ENCODE assay signal across 11 cellular contexts in genomic region chr14:77642407-77642806, GRCh38. TPM values are rescaled to one million over a fixed set of nuclear protein-coding genes. Genes with fewer than 3 reads are reported as not detected.
DNase-seq lines count a peak whose midpoint lies in the region; ATAC-seq and TF ChIP-seq lines count a peak whose summit lies in the region.
"Had no signal": no experiment of that assay in that cellular context is flagged by ENCODE, and none has a peak within 500 bp of the region (broad histone marks: within the 10 kb centered on the region; RNA-seq: fewer than 3 reads in every experiment).

No MANE protein-coding gene starts in this region.

- CTCF ChIA-PET in CD8-positive, alpha-beta T cell (lab: Charles Lee): no interaction called here
- CTCF ChIA-PET in RWPE1 (lab: Yijun Ruan, JAX): no interaction called here

- peak overlapping the region; percentile 65 for H3K4me3 ChIP-seq in CD8-positive, alpha-beta T cell (ENCODE audit: low read depth, low read length)
- H3K4me3 ChIP-seq in esophagus muscularis mucosa: peak overlapping the region; percentile 49 to 60 (median 54)
- H3K4me3 ChIP-seq: K562 had no signal

- H3K9me3 ChIP-seq in CD8-positive, alpha-beta T cell (ENCODE audit: low read length): no peaks in the 10 kb centered on the region
- H3K9me3 ChIP-seq in esophagus muscularis mucosa: no peaks in the 10 kb centered on the region

- DNase-seq in CD8-positive, alpha-beta T cell: no peak
- DNase-seq in RWPE1 (ENCODE audit: low spot score): no peak
- no peak for DNase-seq in esophagus muscularis mucosa (ENCODE audit: extremely low spot score)
- DNase-seq in retina: peak; percentile 13
- no peak for DNase-seq in nucleus accumbens (lab: John Stamatoyannopoulos, UW)
- DNase-seq in activated CD8-positive, alpha-beta memory T cell treated with anti-CD3 and anti-CD28 coated beads, Interleukin-2, amount 50 U/mL, for 4 hours: no peak
- DNase-seq in NCI-H524 treated with DMSO at 0.1 percent for 48 hours (lab: John Stamatoyannopoulos, UW): no peak
- DNase-seq: DND-41, NCI-H510A treated with DMSO at 0.1 percent for 48 hours had no signal

- TF ChIP-seq POLR2A in esophagus muscularis mucosa (IDR thresholded peaks at IDR 0.05; ENCODE audit: low read depth): no peak
- no peak for TF ChIP-seq POLR2A in GM18505 (IDR thresholded peaks at IDR 0.05; ENCODE audit: borderline replicate concordance, extremely low read depth, insufficient read depth, insufficient read length)

- H3K27ac ChIP-seq in CD8-positive, alpha-beta T cell (ENCODE audit: low read depth, low read length): peak overlapping the region; percentile 75
- peak overlapping the region; percentile 44; the same call in 1 of the 2 replicates for H3K27ac ChIP-seq in RWPE1
- H3K27ac ChIP-seq in esophagus muscularis mucosa (replicated peaks in 1 of 4): peak overlapping the region; percentile 74 to 84 (median 80)

- no peaks in the 10 kb centered on the region for H3K9me3 Mint-ChIP-seq in CD8-positive, alpha-beta T cell

- peaks cover 11% of the 10 kb centered on the region for H3K4me1 ChIP-seq in CD8-positive, alpha-beta T cell (ENCODE audit: insufficient read depth, low read length)
- peaks cover 8 to 18% (median 15%) of the 10 kb centered on the region in 4 donors for H3K4me1 ChIP-seq in esophagus muscularis mucosa

- no peaks in the 10 kb centered on the region for H3K27me3 Mint-ChIP-seq in CD8-positive, alpha-beta T cell (ENCODE audit: low read depth)

- POLR2A ChIA-PET in CD8-positive, alpha-beta T cell (lab: Charles Lee): no interaction called here
- POLR2A ChIA-PET in RWPE1 (lab: Yijun Ruan, JAX; ENCODE audit: low non-redundant PET): no interaction called here

- no peaks in the 10 kb centered on the region for H3K36me3 ChIP-seq in CD8-positive, alpha-beta T cell (ENCODE audit: insufficient read depth, low read length)
- H3K36me3 ChIP-seq in esophagus muscularis mucosa: no peaks in the 10 kb centered on the region

- intact Hi-C loops in CD8-positive, alpha-beta T cell (cut with DNase I, micrococcal nuclease): loop anchor here in 1 of 2 experiments (1.0 to 2.0 kb wide), 2 partner anchors 26 to 64 kb away; partner anchors contain the start of gene SPTLC2
- intact Hi-C loops in esophagus muscularis mucosa (cut with DNase I): no loop called here

- peak overlapping the region; percentile 94 for H3K4me3 Mint-ChIP-seq in CD8-positive, alpha-beta T cell

- no peaks in the 10 kb centered on the region for H3K36me3 Mint-ChIP-seq in CD8-positive, alpha-beta T cell

- peaks cover 15% of the 10 kb centered on the region for H3K4me1 Mint-ChIP-seq in CD8-positive, alpha-beta T cell (ENCODE audit: low read depth)

- H3K27ac Mint-ChIP-seq in CD8-positive, alpha-beta T cell: peak overlapping the region; percentile 97

- no peaks in the 10 kb centered on the region for H3K27me3 ChIP-seq in CD8-positive, alpha-beta T cell (ENCODE audit: insufficient read depth, low read length)
- no peaks in the 10 kb centered on the region for H3K27me3 ChIP-seq in esophagus muscularis mucosa

- 60% methylated on average over 7 of the region's 7 CpGs for WGBS in esophagus muscularis mucosa

- TF ChIP-seq CTCF in CD8-positive, alpha-beta T cell (IDR thresholded peaks at IDR 0.05): no peak
- TF ChIP-seq CTCF in RWPE1 (conservative IDR thresholded peaks at IDR 0.05; ENCODE audit: low read depth) (no peak), esophagus muscularis mucosa (IDR thresholded peaks at IDR 0.05) (no peak)

- no peak for ATAC-seq in CD8-positive, alpha-beta T cell
- no peak for ATAC-seq in GM18505 (IDR thresholded peaks at IDR 0.05; ENCODE audit: unreplicated experiment)
- ATAC-seq: K562 had no signal

- TF ChIP-seq EP300 in esophagus muscularis mucosa (IDR thresholded peaks at IDR 0.05): no peak

RNA-seq across cellular contexts. Expression of gene SPTLC2, which starts 26.0 kb away (rescaled TPM):
- 10 to 100 TPM; 14.4 to 15.8 TPM for total RNA-seq in CD8-positive, alpha-beta T cell
- 10 to 100 TPM; 14.5 to 25.3 (median 20.1) TPM for total RNA-seq in esophagus muscularis mucosa
